Comparison of ENCODE assay signal across 7 cellular contexts in the genomic region with DNA sequence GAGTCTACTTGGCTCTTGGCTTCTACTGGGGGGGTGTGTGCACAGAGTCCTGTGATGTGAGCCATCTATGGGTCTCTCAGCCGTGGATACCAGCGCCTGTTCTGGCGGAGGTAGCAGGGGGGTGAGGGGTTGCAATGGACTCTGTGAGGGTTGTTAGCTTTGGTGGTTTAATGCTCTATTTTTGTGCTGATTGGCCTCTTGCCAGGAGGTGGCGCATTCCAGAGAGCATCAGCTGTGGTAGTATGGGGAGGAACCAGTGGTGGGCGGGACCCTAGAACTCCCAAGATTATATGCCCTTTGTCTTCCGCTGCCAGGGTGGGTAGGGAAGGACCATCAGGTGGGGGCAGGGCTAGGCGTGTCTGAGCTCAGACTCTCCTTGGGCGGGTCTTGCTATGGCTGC.
DNase-seq lines count a peak whose midpoint lies in the region; ATAC-seq, FAIRE-seq and TF ChIP-seq lines count a peak whose summit lies in the region.
"Not testable (repeated sequence)": the region's sequence is repeated elsewhere in the genome, so short reads cannot be mapped to it uniquely, and the experiment has no call there.

No MANE protein-coding gene starts in this region.

- peak overlapping the region; percentile 50; the same call in 1 of the 2 replicates for H2BK12ac ChIP-seq in H1 (ENCODE audit: low read depth, low read length)

- not testable (repeated sequence) for H2BK120ac ChIP-seq in H1 (replicated peaks; ENCODE audit: low read depth, low read length)

- not testable (repeated sequence) for H3K4ac ChIP-seq in H1 (replicated peaks; ENCODE audit: insufficient read length, low read depth, low read length)

- not testable (repeated sequence) for H4K20me1 ChIP-seq in DOHH2 (ENCODE audit: control insufficient read depth, insufficient read depth, low read depth, low read length); Loucy (ENCODE audit: insufficient read depth, low read length, poor library complexity, severe bottlenecking); H1 (replicated peaks in 1 of 2; ENCODE audit: control insufficient read depth in 1 of 2, insufficient read depth in 2 of 2, low read length in 2 of 2); HepG2 (ENCODE audit: insufficient read depth, low read length)

- H4K91ac ChIP-seq in H1 (replicated peaks; ENCODE audit: insufficient read length, low read length) = not testable (repeated sequence)

- H3K9me2 ChIP-seq in DOHH2 (replicated peaks; ENCODE audit: control insufficient read depth, low read length); Loucy (replicated peaks; ENCODE audit: low read depth, low read length): not testable (repeated sequence)

- peak; percentile 53 for TF ChIP-seq CTCF in DOHH2 (IDR thresholded peaks at IDR 0.05; ENCODE audit: low read depth, low read length, poor library complexity, severe bottlenecking)
- TF ChIP-seq CTCF in GM13977 (IDR thresholded peaks at IDR 0.05; ENCODE audit: extremely low read depth, insufficient read depth, missing control alignments) = peak; percentile 7
- peak; percentile 46 for TF ChIP-seq CTCF in Loucy (conservative IDR thresholded peaks at IDR 0.05; ENCODE audit: low read length)
- peak; percentile 43 to 55 (median 48); a peak in 3 of 4 replicates for TF ChIP-seq CTCF in H1 (IDR thresholded peaks at IDR 0.05; ENCODE audit: control extremely low read depth in 1 of 3, insufficient read depth in 1 of 3, low read depth in 1 of 3, low read length in 3 of 3)
- TF ChIP-seq CTCF in HepG2 (CRISPR knock-in tag; IDR thresholded peaks at IDR 0.05) = peak; percentile 24; the same call in 1 of the 2 replicates

- ATAC-seq in HepG2 = peak; percentile 23; the same call in 2 of the 3 replicates

- H4K5ac ChIP-seq in H1 (ENCODE audit: insufficient read length, low read depth, low read length) = peak overlapping the region; percentile 60

- H3F3A ChIP-seq in DOHH2 (ENCODE audit: control insufficient read depth, insufficient read depth); Loucy (ENCODE audit: low read depth): not testable (repeated sequence)

- in situ Hi-C loops in GM13977 (cut with MboI; ENCODE audit: low pct_unique_long_range_greater_than_20kb, low sequenced_read_pairs, unreplicated experiment); HepG2 (cut with HindIII; ENCODE audit: extremely low pct_ligation_motif_present, low pct_unique_long_range_greater_than_20kb): not testable (repeated sequence)

- not testable (repeated sequence) for H2BK15ac ChIP-seq in H1 (ENCODE audit: low read length)

- not testable (repeated sequence) for TF ChIP-seq EP300 in H1 (IDR thresholded peaks at IDR 0.05; ENCODE audit: borderline replicate concordance in 1 of 2, low read depth in 2 of 2, low read length in 2 of 2); HepG2 (IDR thresholded peaks at IDR 0.05; ENCODE audit: low read depth in 2 of 2, low read length in 2 of 2); HepG2 (CRISPR knock-in tag; IDR thresholded peaks at IDR 0.05; ENCODE audit: borderline replicate concordance)

- not testable (repeated sequence) for H3K79me1 ChIP-seq in H1 (ENCODE audit: low read depth, low read length)

- DNase-seq in GM13977 (ENCODE audit: low spot score) = not testable (repeated sequence)
- DNase-seq in NCI-H2227 (lab: John Stamatoyannopoulos, UW; ENCODE audit: unreplicated experiment) = peak; percentile 60
- DNase-seq in SJCRH30 = peak; percentile 75 to 77
- DNase-seq in H1 (ENCODE audit: low read depth in 1 of 2, low spot score in 2 of 2) = peak; percentile 44 to 82
- DNase-seq in HepG2 (ENCODE audit: low spot score) = peak; percentile 6

- peak; percentile 45 for FAIRE-seq in H1 (lab: Jason Lieb, UNC)
- not testable (repeated sequence) for FAIRE-seq in HepG2 (lab: Jason Lieb, UNC)

- H4K8ac ChIP-seq in H1 (ENCODE audit: extremely low read depth, insufficient read depth, low read length) = peak overlapping the region; percentile 25; the same call in 1 of the 2 replicates

- intact Hi-C loops in HepG2 (cut with micrococcal nuclease; ENCODE audit: unreplicated experiment) = not testable (repeated sequence)

- H2AFZ ChIP-seq in Loucy (ENCODE audit: low read length); HepG2 (ENCODE audit: low read length): not testable (repeated sequence)
- H2AFZ ChIP-seq in H1 (ENCODE audit: low read length) = peak overlapping the region; percentile 95; the same call in 1 of the 2 replicates

- not testable (repeated sequence) for H2BK20ac ChIP-seq in H1 (ENCODE audit: low read length)

- not testable (repeated sequence) for H3K18ac ChIP-seq in H1 (ENCODE audit: extremely low read depth, low read length)

- POLR2A ChIA-PET in H1 (lab: Charles Lee; ENCODE audit: partially characterized antibody) = interaction anchor here (1.1 to 1.2 kb wide), 2 partner anchors 10 to 11 kb away, joined by 3 read pairs; no protein-coding TSS in a partner anchor
- POLR2A ChIA-PET in HepG2 (lab: Yijun Ruan, JAX) = not testable (repeated sequence)

- not testable (repeated sequence) for H3K56ac ChIP-seq in H1 (replicated peaks; ENCODE audit: insufficient read length, low read depth, low read length)

- not testable (repeated sequence) for H3K79me2 ChIP-seq in DOHH2 (ENCODE audit: control insufficient read depth, low read length); Loucy (ENCODE audit: insufficient read depth, low read length); H1 (ENCODE audit: control insufficient read depth in 1 of 2, insufficient read depth in 2 of 2, low read length in 2 of 2); HepG2 (ENCODE audit: insufficient read depth, low read length)

- not testable (repeated sequence) for H3K4me2 ChIP-seq in DOHH2 (ENCODE audit: low read length); Loucy (ENCODE audit: low read depth, low read length, poor library complexity, severe bottlenecking); HepG2 (ENCODE audit: low read depth, low read length)
- peak overlapping the region in 1 of 2 experiments; percentile 12; a peak in 1 of 4 replicates for H3K4me2 ChIP-seq in H1 (ENCODE audit: insufficient read depth in 1 of 2, low read depth in 2 of 2, low read length in 2 of 2)

- H3K23me2 ChIP-seq in H1 (ENCODE audit: low read depth, low read length) = not testable (repeated sequence)

- H3K14ac ChIP-seq in H1 (ENCODE audit: insufficient read length) = not testable (repeated sequence)

- not testable (repeated sequence) for H3K27ac ChIP-seq in DOHH2 (ENCODE audit: low read depth, low read length); SJCRH30; H1 (ENCODE audit: low read depth, low read length); HepG2 (ENCODE audit: extremely low read length, insufficient read depth, low read length)

- TF ChIP-seq POLR2A in H1 (IDR thresholded peaks at IDR 0.05; ENCODE audit: control extremely low read depth in 1 of 2, low read depth in 2 of 2, low read length in 2 of 2); HepG2 (IDR thresholded peaks at IDR 0.05; ENCODE audit: insufficient read depth in 1 of 2, low read depth in 2 of 2, low read length in 2 of 2): not testable (repeated sequence)

- not testable (repeated sequence) for H3K4me1 ChIP-seq in DOHH2 (ENCODE audit: control insufficient read depth, low read length); Loucy (ENCODE audit: insufficient read depth, low read length, poor library complexity, severe bottlenecking); SJCRH30; H1 (replicated peaks in 1 of 4; ENCODE audit: control insufficient read depth in 3 of 4, insufficient read depth in 4 of 4, low read length in 3 of 4); HepG2 (ENCODE audit: insufficient read depth, low read length)

- H2BK5ac ChIP-seq in H1 (ENCODE audit: low read depth, low read length) = peak overlapping the region; percentile 83; the same call in 1 of the 2 replicates

- H3K9ac ChIP-seq in Loucy (ENCODE audit: low read depth, low read length, poor library complexity, severe bottlenecking); H1 (replicated peaks in 1 of 4; ENCODE audit: extremely low read depth in 1 of 4, low read depth in 3 of 4, low read length in 3 of 4); HepG2 (ENCODE audit: insufficient read depth, low read depth, low read length): not testable (repeated sequence)

- H3K23ac ChIP-seq in H1 (ENCODE audit: insufficient read length) = not testable (repeated sequence)

- H2AK5ac ChIP-seq in H1 (ENCODE audit: low read depth, low read length) = not testable (repeated sequence)

- peak; percentile 33 to 43; a peak in 3 of 4 replicates for TF ChIP-seq RAD21 in H1 (IDR thresholded peaks at IDR 0.05 in 1 of 2, conservative IDR thresholded peaks at IDR 0.05 in 1 of 2; ENCODE audit: low read depth in 2 of 2, low read length in 2 of 2)
- TF ChIP-seq RAD21 in HepG2 (CRISPR knock-in tag; IDR thresholded peaks at IDR 0.05) = not testable (repeated sequence)

- WGBS in H1 (ENCODE audit: extremely low coverage in 1 of 2, insufficient coverage in 1 of 2, insufficient read length in 1 of 2, insufficient replicate concordance in 2 of 2, low coverage in 1 of 2, low lambda C conversion rate in 2 of 2, missing lambda C conversion rate in 1 of 2), 2 experiments = 76% methylated on average over 8 of the region's 8 CpGs; no CpG with 5 or more reads in 1 of the 2 experiments
- 55% methylated on average over 8 of the region's 8 CpGs for WGBS in HepG2 (ENCODE audit: low lambda C conversion rate)

- H3K4me3 ChIP-seq in DOHH2 (ENCODE audit: low read length); Loucy (ENCODE audit: low read length, poor library complexity, severe bottlenecking); H1 (ENCODE audit: extremely low read depth in 1 of 4, insufficient read depth in 2 of 4, low read depth in 3 of 4, low read length in 4 of 4); HepG2 (replicated peaks in 1 of 3; ENCODE audit: insufficient read depth in 1 of 3, low read depth in 2 of 3, low read length in 3 of 3): not testable (repeated sequence)
- peak overlapping the region; percentile 20 for H3K4me3 ChIP-seq in SJCRH30

- H3K36me3 ChIP-seq in DOHH2 (ENCODE audit: control insufficient read depth, low read length); Loucy (ENCODE audit: insufficient read depth, low read length); SJCRH30; H1 (ENCODE audit: control insufficient read depth in 2 of 4, insufficient read depth in 4 of 4, low read length in 3 of 4); HepG2 (replicated peaks in 1 of 2; ENCODE audit: control insufficient read depth in 1 of 2, insufficient read depth in 2 of 2, low read length in 2 of 2): not testable (repeated sequence)

- H3K27me3 ChIP-seq in DOHH2 (ENCODE audit: control insufficient read depth, low read length); Loucy (ENCODE audit: insufficient read depth, low read length, poor library complexity, severe bottlenecking); SJCRH30; H1 (replicated peaks in 1 of 4; ENCODE audit: control insufficient read depth in 3 of 4, extremely low read depth in 1 of 4, insufficient read depth in 3 of 4, low read length in 3 of 4); HepG2 (ENCODE audit: control insufficient read depth in 1 of 2, insufficient read depth in 2 of 2, low read length in 2 of 2): not testable (repeated sequence)

- BruUV-seq in HepG2 (replicated peaks; lab: Mats Ljungman, UMichigan) = not testable (repeated sequence)

- not testable (repeated sequence) for H3K9me3 ChIP-seq in DOHH2 (ENCODE audit: control insufficient read depth, insufficient read depth, low read length); Loucy (ENCODE audit: insufficient read depth, low read depth, low read length); SJCRH30 (replicated peaks); H1 (ENCODE audit: insufficient read depth in 2 of 2, low read depth in 1 of 2, low read length in 1 of 2); HepG2 (ENCODE audit: low read length)

- CTCF ChIA-PET in H1 (lab: Charles Lee; ENCODE audit: partially characterized antibody) = interaction anchor here (0.6 to 2.6 kb wide), 11 partner anchors 12 to 365 kb away, joined by 3 to 11 read pairs (median 3); no protein-coding TSS in a partner anchor
- CTCF ChIA-PET in HepG2 (lab: Yijun Ruan, JAX; ENCODE audit: low intra/inter-chr PET ratio, low total read pairs) = not testable (repeated sequence)
